ENCODE assay signal across 18 cellular contexts in the genomic region with DNA sequence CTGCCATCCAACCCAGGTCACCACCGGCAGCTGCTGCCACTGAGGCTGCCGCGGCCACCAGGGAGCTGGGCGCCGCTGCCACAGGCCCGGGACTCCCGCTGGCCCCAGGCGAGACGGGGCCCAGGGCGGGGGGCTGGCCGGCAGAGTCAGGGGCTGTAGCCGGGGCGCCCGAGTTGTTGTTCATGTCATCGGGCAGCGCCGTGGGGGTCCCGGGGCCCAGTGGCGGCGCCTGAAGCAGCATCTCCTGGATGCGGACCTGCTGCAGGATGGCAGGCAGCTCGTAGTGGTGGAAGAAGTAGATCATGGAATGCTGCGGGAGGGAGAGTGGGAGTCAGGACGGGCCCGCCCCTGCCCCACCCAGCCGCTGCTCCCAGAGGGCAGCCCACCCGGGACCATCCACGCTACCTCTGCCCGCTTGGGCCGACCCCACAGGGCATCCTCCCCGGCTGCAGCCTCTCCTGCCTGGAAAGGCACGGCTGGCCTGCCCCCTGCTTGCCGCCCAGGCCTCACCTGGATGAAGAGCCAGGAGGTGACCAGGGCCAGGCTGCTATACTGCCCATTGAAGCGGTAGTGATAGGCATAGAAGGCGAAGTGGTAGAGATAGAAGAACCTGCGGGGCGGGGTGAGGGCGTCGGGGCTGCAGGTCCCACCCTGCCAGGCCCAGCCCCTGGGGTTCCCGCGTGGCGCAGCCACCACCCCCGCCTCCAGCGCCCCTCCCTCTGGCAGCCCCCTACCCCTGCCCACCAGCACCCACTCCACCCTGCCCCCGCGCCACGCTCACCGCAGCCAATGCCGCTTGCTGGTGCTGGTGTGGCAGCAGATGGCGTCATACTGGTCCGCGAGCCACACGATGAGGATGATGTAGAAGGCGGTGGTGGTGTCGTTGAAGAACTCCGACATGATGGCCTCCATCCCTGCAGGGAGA. TPM values are rescaled to one million over a fixed set of nuclear protein-coding genes. Genes with fewer than 3 reads are reported as not detected.
A peak's percentile ranks its signal among the peaks of the same experiment; 100 is the strongest.
DNase-seq lines count a peak whose midpoint lies in the region; ATAC-seq, FAIRE-seq and TF ChIP-seq lines count a peak whose summit lies in the region.
"Had no signal": no experiment of that assay in that cellular context is flagged by ENCODE, and none has a peak within 500 bp of the region (broad histone marks: within the 10 kb centered on the region; RNA-seq: fewer than 3 reads in every experiment).

No MANE protein-coding gene starts in this region.

- H2BK5ac ChIP-seq in IMR-90 (ENCODE audit: low read depth, low read length, poor library complexity, severe bottlenecking): peak overlapping the region; percentile 71
- no peak overlapping the region for H2BK5ac ChIP-seq in neuronal stem cell (ENCODE audit: low read length)

- H4K8ac ChIP-seq in IMR-90 (ENCODE audit: low read depth in 2 of 2, low read length in 2 of 2): no peak overlapping the region
- H4K8ac ChIP-seq in neuronal stem cell (ENCODE audit: low read depth, low read length): no peak overlapping the region

- intact Hi-C loops in IMR-90 (cut with micrococcal nuclease) (no loop called here), K562 (cut with micrococcal nuclease) (no loop called here)

- no peak for FAIRE-seq in K562 (lab: Jason Lieb, UNC)
- FAIRE-seq: A204.1, GM12892, GM19239 had no signal

- DNase-seq in IMR-90 (no peak), K562 (ENCODE audit: extremely low read depth in 1 of 4, low spot score in 3 of 4) (no peak), neuronal stem cell (ENCODE audit: low spot score) (no peak), LoVo (ENCODE audit: low spot score) (no peak), caudate nucleus (lab: John Stamatoyannopoulos, UW) (no peak)
- DNase-seq: BE2C; CD4-positive, alpha-beta memory T cell; DMS79; GOT3; H9 had no signal

- H3K4me3 ChIP-seq in IMR-90 (ENCODE audit: insufficient read depth, low read depth, low read length) (no peak overlapping the region), K562 (no peak overlapping the region), neuronal stem cell (ENCODE audit: low read length in 2 of 2) (no peak overlapping the region)

- H3K4me2 ChIP-seq in IMR-90 (ENCODE audit: low read depth, low read length) (no peak overlapping the region), K562 (ENCODE audit: insufficient read depth, low read length) (no peak overlapping the region), neuronal stem cell (ENCODE audit: insufficient read depth, low read length, poor library complexity, severe bottlenecking) (no peak overlapping the region)
- H3K4me2 ChIP-seq: KMS-11 had no signal

- H3K14ac ChIP-seq in IMR-90 (replicated peaks; ENCODE audit: low read depth, low read length): no peak overlapping the region
- no peak overlapping the region for H3K14ac ChIP-seq in neuronal stem cell (ENCODE audit: low read length)

- CTCF ChIA-PET in IMR-90 (lab: Yijun Ruan, JAX) (interaction anchor here (1.4 kb wide), 1 partner anchor 11 kb away, joined by 3 read pairs; no protein-coding TSS in a partner anchor), K562 (lab: Yijun Ruan, JAX; ENCODE audit: low intra/inter-chr PET ratio) (no interaction called here)

- TF ChIP-seq POLR2A in IMR-90 (IDR thresholded peaks at IDR 0.05; ENCODE audit: low read depth, low read length) (no peak), K562 (conservative IDR thresholded peaks at IDR 0.05) (no peak)

- in situ Hi-C loops in IMR-90 (cut with MboI; ENCODE audit: low sequenced_read_pairs) (no loop called here), K562 (cut with MboI) (no loop called here)

- H3K18ac ChIP-seq in IMR-90 (ENCODE audit: low read depth, low read length) (no peak overlapping the region), neuronal stem cell (ENCODE audit: low read length) (no peak overlapping the region)

- H2AK9ac ChIP-seq in IMR-90 (replicated peaks; ENCODE audit: low read depth, low read length, poor library complexity): peak overlapping the region; percentile 73

- H3K27ac ChIP-seq in IMR-90 (ENCODE audit: insufficient read depth, low read length): peak overlapping the region; percentile 65
- no peak overlapping the region for H3K27ac ChIP-seq in K562 (ENCODE audit: extremely low read depth, low read depth, low read length)
- H3K27ac ChIP-seq in neuronal stem cell (replicated peaks; ENCODE audit: low read length): no peak overlapping the region
- H3K27ac ChIP-seq in caudate nucleus (ENCODE audit: low read depth, low read length): no peak overlapping the region
- H3K27ac ChIP-seq: C4-2B, KMS-11 had no signal

- dilution Hi-C loops in IMR-90 (cut with HindIII; ENCODE audit: low sequenced_read_pairs, unreplicated experiment): no loop called here

- WGBS in IMR-90 (ENCODE audit: extremely low coverage in 2 of 2, insufficient read length in 1 of 2), 2 experiments: 93% methylated on average over 3 of the region's 56 CpGs; no CpG with 5 or more reads in 1 of the 2 experiments
- 93% methylated on average over 19 of the region's 56 CpGs for WGBS in K562 (ENCODE audit: insufficient coverage, low coverage, missing lambda C conversion rate)
- WGBS in neuronal stem cell (ENCODE audit: extremely low coverage in 2 of 2, insufficient read length in 2 of 2, insufficient replicate concordance in 1 of 2), 2 donors: no CpG with 5 or more reads among the region's 56 CpGs

- H3K9me3 ChIP-seq in IMR-90 (ENCODE audit: control insufficient read depth, insufficient read depth, low read length) (no peaks in the 10 kb centered on the region), K562 (replicated peaks; ENCODE audit: control insufficient read depth, insufficient read depth, low read depth, low read length) (no peaks in the 10 kb centered on the region), neuronal stem cell (replicated peaks in 1 of 2; ENCODE audit: control insufficient read depth in 2 of 2, insufficient read depth in 1 of 2, low read depth in 1 of 2, low read length in 2 of 2) (peaks cover 0 to 2% of the 10 kb centered on the region in 2 donors)
- H3K9me3 ChIP-seq: BE2C had no signal

- BruUV-seq in IMR-90 (replicated peaks; lab: Mats Ljungman, UMichigan): no TSS peak
- no TSS peak for BruUV-seq in K562 (replicated peaks; lab: Mats Ljungman, UMichigan)

- no peak overlapping the region for H2BK15ac ChIP-seq in IMR-90 (ENCODE audit: low read depth, low read length)
- H2BK15ac ChIP-seq in neuronal stem cell (ENCODE audit: low read length): no peak overlapping the region

- H3K56ac ChIP-seq in IMR-90 (ENCODE audit: extremely low read depth, insufficient read depth, low read length): no peak overlapping the region

- H4K91ac ChIP-seq in IMR-90 (ENCODE audit: insufficient read depth, low read depth, low read length): no peak overlapping the region
- H4K91ac ChIP-seq in neuronal stem cell (ENCODE audit: low read depth, low read length, poor library complexity): no peak overlapping the region

- TF ChIP-seq RAD21 in IMR-90 (IDR thresholded peaks at IDR 0.05; ENCODE audit: low read length) (no peak), K562 (CRISPR knock-in tag; conservative IDR thresholded peaks at IDR 0.05 in 1 of 2, IDR thresholded peaks at IDR 0.05 in 1 of 2) (no peak)

- 0 out of 2 replicates have a peak overlapping the region, but pooled peaks have one; percentile 77 for H2AK5ac ChIP-seq in IMR-90 (ENCODE audit: low read depth, low read length)
- no peak overlapping the region for H2AK5ac ChIP-seq in neuronal stem cell (ENCODE audit: low read depth, low read length)

- H3K9ac ChIP-seq in IMR-90 (ENCODE audit: low read depth, low read length) (no peak overlapping the region), K562 (ENCODE audit: insufficient read depth in 1 of 2, low read depth in 2 of 2, low read length in 2 of 2) (no peak overlapping the region), neuronal stem cell (ENCODE audit: low read depth, low read length, poor library complexity) (no peak overlapping the region)
- H3K9ac ChIP-seq: KMS-11 had no signal

- POLR2A ChIA-PET in IMR-90 (lab: Charles Lee; ENCODE audit: unreplicated experiment): no interaction called here
- POLR2A ChIA-PET in K562 (lab: Yijun Ruan, JAX): interaction anchor here (0.6 to 1.7 kb wide), 2 partner anchors 9 to 137 kb away, joined by 3 to 7 read pairs; no protein-coding TSS in a partner anchor

- H3K4ac ChIP-seq in IMR-90 (ENCODE audit: low read depth, low read length) (no peak overlapping the region), neuronal stem cell (ENCODE audit: low read length) (no peak overlapping the region)

- H3K79me2 ChIP-seq in K562 (ENCODE audit: control insufficient read depth, insufficient read depth, low read length): peaks cover 28% of the 10 kb centered on the region

- H3K4me1 ChIP-seq in IMR-90 (ENCODE audit: control insufficient read depth, insufficient read depth, low read length) (peaks cover 19% of the 10 kb centered on the region), K562 (replicated peaks in 1 of 2; ENCODE audit: control insufficient read depth in 2 of 2, insufficient read depth in 2 of 2, low read length in 2 of 2) (peaks cover 0 to 82% of the 10 kb centered on the region in 2 experiments; a peak in 2 of 5 replicates), neuronal stem cell (ENCODE audit: control insufficient read depth in 2 of 2, insufficient read depth in 1 of 2, low read depth in 1 of 2, low read length in 2 of 2) (peaks cover 2 to 4% of the 10 kb centered on the region in 2 donors)
- H3K4me1 ChIP-seq: BE2C had no signal

- H2AFZ ChIP-seq in IMR-90 (replicated peaks; ENCODE audit: low read length, poor library complexity) (no peak overlapping the region), K562 (ENCODE audit: low read depth, low read length) (no peak overlapping the region), neuronal stem cell (ENCODE audit: low read length) (no peak overlapping the region)

- ATAC-seq in IMR-90 (ENCODE audit: low read depth) (no peak), K562 (no peak), HG02970 (IDR thresholded peaks at IDR 0.05; ENCODE audit: low FRiP score, unreplicated experiment) (no peak)

- H4K5ac ChIP-seq in IMR-90 (ENCODE audit: low read depth, low read length): no peak overlapping the region

- H3K9me1 ChIP-seq in IMR-90 (ENCODE audit: insufficient read depth, low read length): no peaks in the 10 kb centered on the region
- H3K9me1 ChIP-seq in K562 (ENCODE audit: control insufficient read depth, insufficient read depth, low read length): no peaks in the 10 kb centered on the region

- H2BK20ac ChIP-seq in IMR-90 (ENCODE audit: low read depth, low read length): no peak overlapping the region

- TF ChIP-seq EP300 in K562 (IDR thresholded peaks at IDR 0.05; ENCODE audit: low read length): no peak

- H4K20me1 ChIP-seq in IMR-90 (ENCODE audit: insufficient read depth, low read length) (peaks cover 54% of the 10 kb centered on the region), K562 (replicated peaks; ENCODE audit: control insufficient read depth, insufficient read depth, low read length) (peaks cover 7% of the 10 kb centered on the region; the same call in 1 of the 2 replicates)

- H3K23ac ChIP-seq in IMR-90 (ENCODE audit: low read depth, low read length) (no peak overlapping the region), neuronal stem cell (ENCODE audit: low read depth, low read length, poor library complexity) (peak overlapping the region; percentile 89)

- TF ChIP-seq CTCF in IMR-90 (conservative IDR thresholded peaks at IDR 0.05; ENCODE audit: low read depth, low read length) (no peak), K562 (IDR thresholded peaks at IDR 0.05 in 2 of 3, conservative IDR thresholded peaks at IDR 0.05 in 1 of 3; ENCODE audit: insufficient read depth in 2 of 3, low read depth in 1 of 3, low read length in 3 of 3) (no peak)

- H3K36me3 ChIP-seq in IMR-90 (ENCODE audit: control insufficient read depth, insufficient read depth, low read length): peaks cover 38% of the 10 kb centered on the region
- H3K36me3 ChIP-seq in K562 (ENCODE audit: control insufficient read depth, insufficient read depth, low read length): peaks cover 67% of the 10 kb centered on the region; the same call in 2 of the 3 replicates
- peaks cover 30 to 47% of the 10 kb centered on the region in 2 donors for H3K36me3 ChIP-seq in neuronal stem cell (replicated peaks in 1 of 2; ENCODE audit: control insufficient read depth in 2 of 2, insufficient read depth in 2 of 2, low read length in 2 of 2)

- no peak overlapping the region for H2BK12ac ChIP-seq in neuronal stem cell (ENCODE audit: low read length)

- H3K79me1 ChIP-seq in IMR-90 (ENCODE audit: low read depth in 1 of 2, low read length in 2 of 2) (peaks cover 0 to 38% of the 10 kb centered on the region in 2 experiments; a peak in 3 of 4 replicates), neuronal stem cell (ENCODE audit: low read depth, low read length) (peaks cover 31% of the 10 kb centered on the region)

- H3K27me3 ChIP-seq in IMR-90 (ENCODE audit: control insufficient read depth, insufficient read depth, low read length): no peaks in the 10 kb centered on the region
- H3K27me3 ChIP-seq in K562 (ENCODE audit: control insufficient read depth in 2 of 2, insufficient read depth in 2 of 2, low read length in 2 of 2): no peaks in the 10 kb centered on the region
- no peaks in the 10 kb centered on the region for H3K27me3 ChIP-seq in neuronal stem cell (ENCODE audit: control insufficient read depth in 3 of 3, insufficient read depth in 3 of 3, low read depth in 1 of 3, low read length in 3 of 3)
- H3K27me3 ChIP-seq: BE2C had no signal

- H2BK120ac ChIP-seq in IMR-90 (ENCODE audit: low read depth, low read length) (no peak overlapping the region), neuronal stem cell (ENCODE audit: low read depth, low read length) (no peak overlapping the region)

RNA-seq across cellular contexts. Expression of a gene that starts 10.1 kb away (rescaled TPM):
- total RNA-seq in IMR-90 (2012; rRNA removed) (22.6 and 26.4 TPM in 2 replicates), K562 (2014; rRNA removed) (135 and 169 TPM in 2 replicates), K562 (2014; rRNA removed; fragmentation: Illumina TruSeq; extraction: Trizol) (13.4 and 18.5 TPM in 2 replicates), K562 (2015; rRNA removed; fragmentation: Illumina TruSeq; extraction: Trizol) (59.7 and 60.9 TPM in 2 replicates), K562 (2021) (176 and 193 TPM in 2 replicates)
- polyA plus RNA-seq in IMR-90 (2012; rRNA removed) (153 and 181 TPM in 2 replicates), K562 (2011; rRNA removed) (83.2 and 158 TPM in 2 replicates), K562 (2014; fragmentation: Illumina TruSeq; extraction: Trizol) (63.6 and 79.5 TPM in 2 replicates), K562 (2014; fragmentation: Nextera tagmentation; extraction: Ambion mirVana) (under 1 TPM; 0.52 to 0.57 TPM), K562 (2014; rRNA removed) (225 and 231 TPM in 2 replicates)
- polyA plus RNA-seq in IMR-90 (2012; cell fraction: cytosol; rRNA removed): 88.4 and 194 TPM in 2 replicates
- polyA plus RNA-seq in IMR-90 (2012; cell fraction: nucleus; rRNA removed; ENCODE audit: low replicate concordance): 867 and 2,100 TPM in 2 replicates
- total RNA-seq in K562 (2011; cell fraction: chromatin; rRNA removed; ENCODE audit: low replicate concordance): 157 and 512 TPM in 2 replicates
- 498 and 541 TPM in 2 replicates for total RNA-seq in K562 (2011; cell fraction: nucleolus; rRNA removed)
- total RNA-seq in K562 (2011; cell fraction: nucleoplasm; rRNA removed): 251 and 289 TPM in 2 replicates
- 163 and 311 TPM in 2 replicates for polyA plus RNA-seq in K562 (2011; cell fraction: cytosol; rRNA removed)
- polyA plus RNA-seq in K562 (2011; cell fraction: nucleus; rRNA removed): 1,374 and 1,890 TPM in 2 replicates
- 118 and 187 TPM in 2 replicates for polyA plus RNA-seq in K562 (2012)
- polyA minus RNA-seq in K562 (2011; rRNA and poly(A)+ RNA removed): 18.2 and 31.6 TPM in 2 replicates
- polyA minus RNA-seq in K562 (2011; cell fraction: cytosol; rRNA and poly(A)+ RNA removed): 42.1 and 50.9 TPM in 2 replicates
- polyA minus RNA-seq in K562 (2011; cell fraction: nucleus; rRNA and poly(A)+ RNA removed): 105 and 111 TPM in 2 replicates
- polyA plus RNA-seq in neuronal stem cell (2013, experiment 1 of 2): 113 TPM
- 111 TPM for polyA plus RNA-seq in neuronal stem cell (2013, experiment 2 of 2)

RNA-seq across cellular contexts. Expression of a gene that starts 10.5 kb away (rescaled TPM):
- total RNA-seq in IMR-90 (2012; rRNA removed) (not detected in 2 replicates), K562 (2014; rRNA removed) (not detected in 2 replicates), K562 (2014; rRNA removed; fragmentation: Illumina TruSeq; extraction: Trizol) (not detected in 2 replicates), K562 (2015; rRNA removed; fragmentation: Illumina TruSeq; extraction: Trizol) (not detected in 2 replicates), K562 (2021) (not detected in 2 replicates)
- polyA plus RNA-seq in IMR-90 (2012; rRNA removed) (not detected in 2 replicates), K562 (2011; rRNA removed) (not detected in 2 replicates), K562 (2014; fragmentation: Illumina TruSeq; extraction: Trizol) (not detected in 2 replicates), K562 (2014; fragmentation: Nextera tagmentation; extraction: Ambion mirVana) (not detected), K562 (2014; rRNA removed) (not detected in 2 replicates)
- polyA plus RNA-seq in IMR-90 (2012; cell fraction: cytosol; rRNA removed): not detected in 2 replicates
- polyA plus RNA-seq in IMR-90 (2012; cell fraction: nucleus; rRNA removed; ENCODE audit: low replicate concordance): not detected in 2 replicates
- total RNA-seq in K562 (2011; cell fraction: chromatin; rRNA removed; ENCODE audit: low replicate concordance): not detected in 2 replicates
- not detected in 2 replicates for total RNA-seq in K562 (2011; cell fraction: nucleolus; rRNA removed)
- not detected in 2 replicates for total RNA-seq in K562 (2011; cell fraction: nucleoplasm; rRNA removed)
- not detected in 2 replicates for polyA plus RNA-seq in K562 (2011; cell fraction: cytosol; rRNA removed)
- not detected in 2 replicates for polyA plus RNA-seq in K562 (2011; cell fraction: nucleus; rRNA removed)
- not detected in 2 replicates for polyA plus RNA-seq in K562 (2012)
- polyA minus RNA-seq in K562 (2011; rRNA and poly(A)+ RNA removed): under 0.01 TPM in 2 replicates
- 667 TPM in 1 of 2 replicates, not detected in the other for polyA minus RNA-seq in K562 (2011; cell fraction: cytosol; rRNA and poly(A)+ RNA removed)
- under 0.01 TPM in 1 of 2 replicates, not detected in the other for polyA minus RNA-seq in K562 (2011; cell fraction: nucleus; rRNA and poly(A)+ RNA removed)
- polyA plus RNA-seq in neuronal stem cell (2013, experiment 1 of 2): not detected
- polyA plus RNA-seq in neuronal stem cell (2013, experiment 2 of 2): not detected
- total RNA-seq: CD4-positive, alpha-beta memory T cell; G401; H9 had no signal
- polyA plus RNA-seq: CD4-positive, alpha-beta memory T cell; IgD-negative memory B cell had no signal

RNA-seq across cellular contexts. Expression of a gene that starts 10.6 kb away (rescaled TPM):
- total RNA-seq in IMR-90 (2012; rRNA removed) (under 0.01 and 0.28 TPM in 2 replicates), K562 (2014; rRNA removed) (0.95 TPM in 1 of 2 replicates, not detected in the other), K562 (2014; rRNA removed; fragmentation: Illumina TruSeq; extraction: Trizol) (not detected in 2 replicates), K562 (2015; rRNA removed; fragmentation: Illumina TruSeq; extraction: Trizol) (not detected in 2 replicates), K562 (2021) (0.51 TPM in 1 of 2 replicates, not detected in the other)
- polyA plus RNA-seq in IMR-90 (2012; rRNA removed) (0.91 and 1.8 TPM in 2 replicates), K562 (2011; rRNA removed) (0.06 and 0.23 TPM in 2 replicates), K562 (2014; fragmentation: Illumina TruSeq; extraction: Trizol) (not detected in 2 replicates), K562 (2014; fragmentation: Nextera tagmentation; extraction: Ambion mirVana) (not detected), K562 (2014; rRNA removed) (0.15 and 0.19 TPM in 2 replicates)
- polyA plus RNA-seq in IMR-90 (2012; cell fraction: cytosol; rRNA removed): 1.0 and 2.6 TPM in 2 replicates
- 6.9 and 13.4 TPM in 2 replicates for polyA plus RNA-seq in IMR-90 (2012; cell fraction: nucleus; rRNA removed; ENCODE audit: low replicate concordance)
- 0.32 and 0.88 TPM in 2 replicates for total RNA-seq in K562 (2011; cell fraction: chromatin; rRNA removed; ENCODE audit: low replicate concordance)
- 1.3 and 2.9 TPM in 2 replicates for total RNA-seq in K562 (2011; cell fraction: nucleolus; rRNA removed)
- 0.29 and 0.46 TPM in 2 replicates for total RNA-seq in K562 (2011; cell fraction: nucleoplasm; rRNA removed)
- polyA plus RNA-seq in K562 (2011; cell fraction: cytosol; rRNA removed): 0.31 and 0.53 TPM in 2 replicates
- 2.2 and 2.5 TPM in 2 replicates for polyA plus RNA-seq in K562 (2011; cell fraction: nucleus; rRNA removed)
- 0.12 and 0.51 TPM in 2 replicates for polyA plus RNA-seq in K562 (2012)
- 0.06 TPM in 1 of 2 replicates, not detected in the other for polyA minus RNA-seq in K562 (2011; rRNA and poly(A)+ RNA removed)
- polyA minus RNA-seq in K562 (2011; cell fraction: cytosol; rRNA and poly(A)+ RNA removed): not detected in 2 replicates
- 0.40 and 1.4 TPM in 2 replicates for polyA minus RNA-seq in K562 (2011; cell fraction: nucleus; rRNA and poly(A)+ RNA removed)
- 4.2 TPM for polyA plus RNA-seq in neuronal stem cell (2013, experiment 1 of 2)
- polyA plus RNA-seq in neuronal stem cell (2013, experiment 2 of 2): 3.9 TPM
- total RNA-seq: CD4-positive, alpha-beta memory T cell had no signal
- polyA plus RNA-seq: CD4-positive, alpha-beta memory T cell; IgD-negative memory B cell had no signal

RNA-seq across cellular contexts. Expression of a gene that starts 15.6 kb away (rescaled TPM):
- total RNA-seq in IMR-90 (2012; rRNA removed) (270 and 272 TPM in 2 replicates), K562 (2014; rRNA removed) (82.3 and 124 TPM in 2 replicates), K562 (2014; rRNA removed; fragmentation: Illumina TruSeq; extraction: Trizol) (33.7 and 45.6 TPM in 2 replicates), K562 (2015; rRNA removed; fragmentation: Illumina TruSeq; extraction: Trizol) (52.7 and 54.9 TPM in 2 replicates), K562 (2021) (161 and 174 TPM in 2 replicates)
- polyA plus RNA-seq in IMR-90 (2012; rRNA removed) (385 and 395 TPM in 2 replicates), K562 (2011; rRNA removed) (36.4 and 61.3 TPM in 2 replicates), K562 (2014; fragmentation: Illumina TruSeq; extraction: Trizol) (123 and 158 TPM in 2 replicates), K562 (2014; fragmentation: Nextera tagmentation; extraction: Ambion mirVana) (10 to 100 TPM; 12.1 to 12.8 TPM), K562 (2014; rRNA removed) (71.3 and 73.3 TPM in 2 replicates)
- 751 and 1,323 TPM in 2 replicates for polyA plus RNA-seq in IMR-90 (2012; cell fraction: cytosol; rRNA removed)
- polyA plus RNA-seq in IMR-90 (2012; cell fraction: nucleus; rRNA removed; ENCODE audit: low replicate concordance): 398 and 523 TPM in 2 replicates
- 25.1 and 70.9 TPM in 2 replicates for total RNA-seq in K562 (2011; cell fraction: chromatin; rRNA removed; ENCODE audit: low replicate concordance)
- total RNA-seq in K562 (2011; cell fraction: nucleolus; rRNA removed): 40.8 and 41.4 TPM in 2 replicates
- 34.4 and 52.1 TPM in 2 replicates for total RNA-seq in K562 (2011; cell fraction: nucleoplasm; rRNA removed)
- polyA plus RNA-seq in K562 (2011; cell fraction: cytosol; rRNA removed): 82.9 and 105 TPM in 2 replicates
- 42.5 and 55.7 TPM in 2 replicates for polyA plus RNA-seq in K562 (2011; cell fraction: nucleus; rRNA removed)
- 82.7 and 152 TPM in 2 replicates for polyA plus RNA-seq in K562 (2012)
- 45.8 and 50.7 TPM in 2 replicates for polyA minus RNA-seq in K562 (2011; rRNA and poly(A)+ RNA removed)
- 132 and 161 TPM in 2 replicates for polyA minus RNA-seq in K562 (2011; cell fraction: cytosol; rRNA and poly(A)+ RNA removed)
- polyA minus RNA-seq in K562 (2011; cell fraction: nucleus; rRNA and poly(A)+ RNA removed): 9.0 and 15.9 TPM in 2 replicates
- polyA plus RNA-seq in neuronal stem cell (2013, experiment 1 of 2): 235 TPM
- polyA plus RNA-seq in neuronal stem cell (2013, experiment 2 of 2): 243 TPM

RNA-seq across cellular contexts. Expression of a gene that starts 26.7 kb away (rescaled TPM):
- 37.1 and 38.9 TPM in 2 replicates for total RNA-seq in IMR-90 (2012; rRNA removed)
- 56.9 and 74.5 TPM in 2 replicates for polyA plus RNA-seq in IMR-90 (2012; rRNA removed)
- polyA plus RNA-seq in IMR-90 (2012; cell fraction: cytosol; rRNA removed): 28.1 and 66.5 TPM in 2 replicates
- polyA plus RNA-seq in IMR-90 (2012; cell fraction: nucleus; rRNA removed; ENCODE audit: low replicate concordance): 114 and 350 TPM in 2 replicates
- total RNA-seq in K562 (2011; cell fraction: chromatin; rRNA removed; ENCODE audit: low replicate concordance): 32.2 and 119 TPM in 2 replicates
- total RNA-seq in K562 (2011; cell fraction: nucleolus; rRNA removed): 140 and 174 TPM in 2 replicates
- 50.0 and 55.1 TPM in 2 replicates for total RNA-seq in K562 (2011; cell fraction: nucleoplasm; rRNA removed)
- total RNA-seq in K562 (2014; rRNA removed): 181 and 210 TPM in 2 replicates
- 13.0 and 15.5 TPM in 2 replicates for total RNA-seq in K562 (2014; rRNA removed; fragmentation: Illumina TruSeq; extraction: Trizol)
- total RNA-seq in K562 (2015; rRNA removed; fragmentation: Illumina TruSeq; extraction: Trizol): 37.6 and 45.0 TPM in 2 replicates
- total RNA-seq in K562 (2021): 128 and 134 TPM in 2 replicates
- 30.1 and 47.8 TPM in 2 replicates for polyA plus RNA-seq in K562 (2011; rRNA removed)
- polyA plus RNA-seq in K562 (2011; cell fraction: cytosol; rRNA removed): 62.1 and 244 TPM in 2 replicates
- polyA plus RNA-seq in K562 (2011; cell fraction: nucleus; rRNA removed): 137 and 203 TPM in 2 replicates
- 73.6 and 92.2 TPM in 2 replicates for polyA plus RNA-seq in K562 (2012)
- polyA plus RNA-seq in K562 (2014; fragmentation: Illumina TruSeq; extraction: Trizol): 16.3 and 52.9 TPM in 2 replicates
- 1 to 10 TPM in 1 of 2 experiments, under 1 TPM in 1; 0.65 to 1.1 TPM for polyA plus RNA-seq in K562 (2014; fragmentation: Nextera tagmentation; extraction: Ambion mirVana)
- 106 and 130 TPM in 2 replicates for polyA plus RNA-seq in K562 (2014; rRNA removed)
- polyA minus RNA-seq in K562 (2011; rRNA and poly(A)+ RNA removed): 17.0 and 26.0 TPM in 2 replicates
- 90.0 and 91.8 TPM in 2 replicates for polyA minus RNA-seq in K562 (2011; cell fraction: cytosol; rRNA and poly(A)+ RNA removed)
- 52.1 and 52.4 TPM in 2 replicates for polyA minus RNA-seq in K562 (2011; cell fraction: nucleus; rRNA and poly(A)+ RNA removed)
- 42.0 TPM for polyA plus RNA-seq in neuronal stem cell (2013, experiment 1 of 2)
- polyA plus RNA-seq in neuronal stem cell (2013, experiment 2 of 2): 41.4 TPM
